Comparison of ENCODE assay signal across 20 cellular contexts in the genomic region with DNA sequence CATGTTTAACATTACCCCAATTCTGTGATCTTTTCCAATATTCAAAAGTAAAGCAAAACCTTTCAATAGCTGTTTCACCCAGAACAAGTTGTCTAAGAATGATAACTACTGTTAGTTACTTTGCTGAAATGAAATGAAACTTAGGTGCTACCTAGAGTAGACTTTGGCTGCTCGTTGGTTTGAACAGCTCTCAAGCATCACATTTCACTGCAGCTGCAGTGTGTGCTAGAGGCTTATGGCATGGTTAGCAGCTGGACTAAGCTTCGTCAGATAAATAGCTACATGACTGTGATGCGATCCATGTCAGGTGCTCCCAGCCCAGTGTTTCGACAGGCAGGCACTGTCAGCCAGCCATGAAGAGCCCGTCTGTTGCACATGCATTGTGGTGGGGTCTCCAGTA.
"Had no signal": no experiment of that assay in that cellular context is flagged by ENCODE, and none has a peak within 500 bp of the region (broad histone marks: within the 10 kb centered on the region; RNA-seq: fewer than 3 reads in every experiment).

No MANE protein-coding gene starts in this region.

- H3K4me1 Mint-ChIP-seq: activated CD4-positive, alpha-beta T cell treated with anti-CD3 and anti-CD28 coated beads, Interleukin-2, amount 10 ng/mL, durations not matched to agents 7 days and 5 days; activated T-helper 17 cell treated with anti-CD3 and anti-CD28 coated beads, Interleukin-2, amount 50 U/mL, for 72 hours; memory B cell had no signal

- H3K36me3 Mint-ChIP-seq: memory B cell had no signal

- H3K4me3 ChIP-seq: colonic mucosa, heart right ventricle, prostate gland, right lobe of liver, spleen, transverse colon had no signal

- H3K27ac ChIP-seq: colonic mucosa, heart right ventricle, prostate gland, right lobe of liver, spleen, transverse colon had no signal

- DNase-seq: activated CD4-positive, alpha-beta T cell treated with anti-CD3 and anti-CD28 coated beads, Interleukin-2, amount 10 ng/mL, durations not matched to agents 7 days and 5 days; activated CD4-positive, CD25-positive, alpha-beta regulatory T cell; activated CD8-positive, alpha-beta memory T cell treated with anti-CD3 and anti-CD28 coated beads for 24 hours; activated naive CD4-positive, alpha-beta T cell treated with anti-CD3 and anti-CD28 coated beads for 36 hours; activated T-cell treated with anti-CD3 and anti-CD28 coated beads for 4 hours; colonic mucosa; heart right ventricle; right lobe of liver; spleen; stimulated activated CD4-positive, alpha-beta T cell treated with anti-CD3 and anti-CD28 coated beads, Interleukin-1b, Interleukin-23, amount 100 ng/mL, for 48 hours; stimulated activated naive CD4-positive, alpha-beta T cell; substantia nigra; transverse colon had no signal

- H3K36me3 ChIP-seq: colonic mucosa, heart right ventricle, prostate gland, right lobe of liver, spleen, transverse colon had no signal

- H3K4me1 ChIP-seq: colonic mucosa, heart right ventricle, prostate gland, right lobe of liver, spleen, transverse colon had no signal

- H3K27me3 Mint-ChIP-seq: activated CD4-positive, alpha-beta T cell treated with anti-CD3 and anti-CD28 coated beads, Interleukin-2, amount 10 ng/mL, durations not matched to agents 7 days and 5 days; activated T-helper 17 cell treated with anti-CD3 and anti-CD28 coated beads, Interleukin-2, amount 50 U/mL, for 72 hours; memory B cell had no signal

- H3K9me3 ChIP-seq: colonic mucosa, heart right ventricle, prostate gland, right lobe of liver, spleen, transverse colon had no signal

- H3K27ac Mint-ChIP-seq: activated CD4-positive, alpha-beta T cell treated with anti-CD3 and anti-CD28 coated beads, Interleukin-2, amount 10 ng/mL, durations not matched to agents 7 days and 5 days; activated naive CD4-positive, alpha-beta T cell treated with anti-CD3 and anti-CD28 coated beads for 36 hours; activated T-helper 17 cell treated with anti-CD3 and anti-CD28 coated beads, Interleukin-2, amount 50 U/mL, for 72 hours; memory B cell had no signal

- H3K4me3 Mint-ChIP-seq: activated CD4-positive, alpha-beta T cell treated with anti-CD3 and anti-CD28 coated beads, Interleukin-2, amount 10 ng/mL, durations not matched to agents 7 days and 5 days; activated naive CD4-positive, alpha-beta T cell treated with anti-CD3 and anti-CD28 coated beads for 36 hours; activated T-helper 17 cell treated with anti-CD3 and anti-CD28 coated beads, Interleukin-2, amount 50 U/mL, for 72 hours; memory B cell; nephron had no signal

- FAIRE-seq: endothelial cell of umbilical vein, frontal cortex, islet of Langerhans had no signal

- H3K27me3 ChIP-seq: colonic mucosa, heart right ventricle, right lobe of liver, spleen, transverse colon had no signal

- H3K9me3 Mint-ChIP-seq: activated CD4-positive, alpha-beta T cell treated with anti-CD3 and anti-CD28 coated beads, Interleukin-2, amount 10 ng/mL, durations not matched to agents 7 days and 5 days; activated naive CD4-positive, alpha-beta T cell treated with anti-CD3 and anti-CD28 coated beads for 36 hours; nephron had no signal
